12 cellular contexts compared by ENCODE assay signal in the genomic region with DNA sequence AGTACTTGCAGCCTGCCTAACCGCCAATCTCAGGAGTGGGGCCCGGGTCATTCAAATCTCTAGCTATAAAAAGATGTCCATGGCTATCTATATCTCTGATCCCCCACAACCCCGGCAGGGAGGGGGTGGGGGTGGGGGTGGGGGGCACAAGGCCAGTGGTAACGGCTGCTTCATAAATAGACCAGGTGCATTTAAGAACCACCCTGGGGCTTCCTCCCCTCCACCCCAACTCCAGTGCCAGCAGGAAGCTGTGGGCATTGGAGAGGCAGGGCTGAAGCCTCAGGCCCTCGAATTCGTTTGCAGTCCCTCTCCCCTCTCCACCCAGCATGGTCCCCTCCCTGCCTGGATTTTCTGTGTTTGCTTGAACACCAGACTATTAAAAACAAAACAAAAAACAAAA. TPM values are rescaled to one million over a fixed set of nuclear protein-coding genes. Genes with fewer than 3 reads are reported as not detected.
DNase-seq lines count a peak whose midpoint lies in the region; FAIRE-seq and TF ChIP-seq lines count a peak whose summit lies in the region.
"Had no signal": no experiment of that assay in that cellular context is flagged by ENCODE, and none has a peak within 500 bp of the region (broad histone marks: within the 10 kb centered on the region; RNA-seq: fewer than 3 reads in every experiment).

No MANE protein-coding gene starts in this region.

- peaks cover 26% of the 10 kb centered on the region for H3K4me1 Mint-ChIP-seq in activated naive CD4-positive, alpha-beta T cell treated with anti-CD3 and anti-CD28 coated beads for 36 hours (ENCODE audit: low read depth)

- peaks cover 0 to 40% (median 26%) of the 10 kb centered on the region in 4 donors for H3K4me1 ChIP-seq in sigmoid colon
- peaks cover 2 to 4% of the 10 kb centered on the region in 2 donors for H3K4me1 ChIP-seq in small intestine (ENCODE audit: control insufficient read depth in 2 of 2, insufficient read depth in 1 of 2, low read depth in 1 of 2, low read length in 1 of 2)

- TF ChIP-seq POLR2A in sigmoid colon (IDR thresholded peaks at IDR 0.05) = no peak

- no peaks in the 10 kb centered on the region for H3K27me3 ChIP-seq in sigmoid colon
- peaks cover 0 to 3% of the 10 kb centered on the region in 2 donors for H3K27me3 ChIP-seq in small intestine (ENCODE audit: control insufficient read depth in 2 of 2, insufficient read depth in 2 of 2, low read length in 2 of 2)

- H3K9me3 Mint-ChIP-seq in activated naive CD4-positive, alpha-beta T cell treated with anti-CD3 and anti-CD28 coated beads for 36 hours = no peaks in the 10 kb centered on the region

- H3K27ac ChIP-seq in coronary artery = peak overlapping the region; percentile 62 to 87
- peak overlapping the region; percentile 77 to 89 (median 86) for H3K27ac ChIP-seq in sigmoid colon
- no peak overlapping the region for H3K27ac ChIP-seq in small intestine (ENCODE audit: low read depth in 1 of 2, low read length in 1 of 2)

- CTCF ChIA-PET in activated naive CD4-positive, alpha-beta T cell treated with anti-CD3 and anti-CD28 coated beads for 36 hours (lab: Charles Lee) = interaction anchor here (1.9 to 2.0 kb wide), 4 partner anchors 25 to 160 kb away, joined by 4 to 7 read pairs (median 6); no protein-coding TSS in a partner anchor

- no peak for TF ChIP-seq CTCF in coronary artery (IDR thresholded peaks at IDR 0.05)
- TF ChIP-seq CTCF in sigmoid colon (IDR thresholded peaks at IDR 0.05) = no peak

- no peak for DNase-seq in activated naive CD4-positive, alpha-beta T cell treated with anti-CD3 and anti-CD28 coated beads for 36 hours
- DNase-seq in activated naive CD4-positive, alpha-beta T cell treated with anti-CD3 and anti-CD28 coated beads, Interleukin-2, amount 50 U/mL, for 16 hours = no peak
- DNase-seq in KBM-7 (peak; percentile 44), coronary artery (ENCODE audit: low spot score) (no peak), sigmoid colon (no peak), small intestine (no peak), NCI-H446 (lab: John Stamatoyannopoulos, UW) (no peak)
- DNase-seq in stimulated activated CD4-positive, alpha-beta T cell treated with anti-CD3 and anti-CD28 coated beads, Interleukin-4, amount 100 ng/mL, for 24 hours = no peak
- DNase-seq: caudate nucleus, esophagus squamous epithelium, NCI-H526 treated with DMSO at 0.1 percent for 48 hours had no signal

- H3K36me3 Mint-ChIP-seq in activated naive CD4-positive, alpha-beta T cell treated with anti-CD3 and anti-CD28 coated beads for 36 hours (ENCODE audit: low read depth) = no peaks in the 10 kb centered on the region

- in situ Hi-C loops in KBM-7 (cut with MboI; ENCODE audit: low pct_unique_long_range_greater_than_20kb, low sequenced_read_pairs) = no loop called here

- peak overlapping the region; percentile 27 for H3K4me3 Mint-ChIP-seq in activated naive CD4-positive, alpha-beta T cell treated with anti-CD3 and anti-CD28 coated beads for 36 hours

- FAIRE-seq in small intestine (lab: Jason Lieb, UNC) = no peak
- FAIRE-seq: islet of Langerhans had no signal

- H3K4me3 ChIP-seq in coronary artery (no peak overlapping the region), sigmoid colon (no peak overlapping the region), small intestine (ENCODE audit: low read depth in 1 of 2, low read length in 2 of 2) (no peak overlapping the region)

- H3K9me3 ChIP-seq in sigmoid colon (no peaks in the 10 kb centered on the region), small intestine (ENCODE audit: control insufficient read depth, low read depth) (no peaks in the 10 kb centered on the region)
- H3K9me3 ChIP-seq: esophagus squamous epithelium had no signal

- peaks cover 30% of the 10 kb centered on the region for H3K27me3 Mint-ChIP-seq in activated naive CD4-positive, alpha-beta T cell treated with anti-CD3 and anti-CD28 coated beads for 36 hours (ENCODE audit: low read depth)

- 27 to 48% methylated on average over 6 of the region's 6 CpGs for WGBS in sigmoid colon, 2 donors
- 37 to 42% (median 38%) methylated on average over 6 of the region's 6 CpGs for WGBS in small intestine, 3 donors

- intact Hi-C loops in activated naive CD4-positive, alpha-beta T cell treated with anti-CD3 and anti-CD28 coated beads for 36 hours (cut with micrococcal nuclease) = no loop called here
- intact Hi-C loops in sigmoid colon (cut with DNase I) = loop anchor here (1.0 to 2.0 kb wide), 3 partner anchors 115 to 152 kb away; no protein-coding TSS in a partner anchor

- H3K36me3 ChIP-seq in sigmoid colon = no peaks in the 10 kb centered on the region
- H3K36me3 ChIP-seq in small intestine (ENCODE audit: control insufficient read depth in 2 of 2, insufficient read depth in 2 of 2, low read length in 2 of 2) = no peaks in the 10 kb centered on the region
- H3K36me3 ChIP-seq: esophagus squamous epithelium had no signal

- no peak for TF ChIP-seq EP300 in sigmoid colon (IDR thresholded peaks at IDR 0.05)

- no peak overlapping the region for H3K27ac Mint-ChIP-seq in activated naive CD4-positive, alpha-beta T cell treated with anti-CD3 and anti-CD28 coated beads for 36 hours

RNA-seq across cellular contexts. Expression of a gene that starts 56.0 kb away (rescaled TPM):
- under 1 TPM; 0.81 to 0.86 TPM for total RNA-seq in activated naive CD4-positive, alpha-beta T cell treated with anti-CD3 and anti-CD28 coated beads for 36 hours
- 10 to 100 TPM in 2 of 4 donors, 1 to 10 TPM in 2; 4.8 to 14.7 (median 10.0) TPM for total RNA-seq in sigmoid colon
- polyA plus RNA-seq in sigmoid colon (10 to 100 TPM in 2 of 3 donors, 1 to 10 TPM in 1; 9.6 to 13.4 (median 12.8) TPM), small intestine (10 to 100 TPM in 1 of 3 donors, 1 to 10 TPM in 2; 4.9 to 10.4 (median 6.5) TPM)

Comparison
In these comparisons a context has a peak if more than half of its experiments do, and no peak if none do; other contexts are left out.
1. H3K27ac ChIP-seq: peak in coronary artery (2 of 2) and sigmoid colon (4 of 4); none in small intestine (0 of 2).